Comparison of ENCODE assay signal across 35 cellular contexts in the genomic region with DNA sequence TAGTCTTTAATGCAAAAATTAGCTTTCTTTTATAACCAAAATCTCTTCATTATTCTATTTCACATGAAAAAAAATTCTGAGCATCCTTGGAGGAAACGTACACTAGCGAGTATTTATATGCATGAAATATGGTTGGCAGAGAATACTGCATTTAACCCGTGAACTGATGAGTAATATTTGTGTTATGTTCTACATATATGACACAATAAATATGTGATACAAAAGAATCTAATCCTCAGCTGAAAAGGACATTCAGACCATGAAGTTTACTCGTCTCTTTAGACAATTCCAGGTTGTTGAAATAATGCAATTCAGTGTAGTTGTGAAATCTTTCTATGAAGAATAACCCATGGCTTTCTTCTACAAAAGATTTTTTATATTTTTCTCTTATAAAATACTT.
"Had no signal": no experiment of that assay in that cellular context is flagged by ENCODE, and none has a peak within 500 bp of the region (broad histone marks: within the 10 kb centered on the region; RNA-seq: fewer than 3 reads in every experiment).

No MANE protein-coding gene starts in this region.

- H3K36me3 ChIP-seq: adrenal gland, brain microvascular endothelial cell, breast epithelium, cardiac muscle cell had no signal

- H3K4me3 ChIP-seq: adrenal gland, body of pancreas, breast epithelium, cardiac muscle cell had no signal

- ATAC-seq: activated CD8-positive, alpha-beta T cell treated with anti-CD3 and anti-CD28 coated beads for 36 hours; activated naive CD4-positive, alpha-beta T cell treated with anti-CD3 and anti-CD28 coated beads, Interleukin-2, amount 50 U/mL, for 72 hours; activated T-cell treated with anti-CD3 and anti-CD28 coated beads, Interleukin-2, amount 50 U/mL, for 4 hours; activated T-cell treated with anti-CD3 and anti-CD28 coated beads, Interleukin-2, amount 50 U/mL, for 72 hours; activated T-helper 17 cell treated with anti-CD3 and anti-CD28 coated beads, Interleukin-2, amount 50 U/mL, for 72 hours; body of pancreas had no signal

- H3K27me3 ChIP-seq: adrenal gland, body of pancreas, brain microvascular endothelial cell, breast epithelium, cardiac muscle cell had no signal

- FAIRE-seq: astrocyte, TTC549 had no signal

- DNase-seq: activated B cell treated with CpG ODN at 0.5 μM for 24 hours; activated CD4-positive, alpha-beta memory T cell treated with anti-CD3 and anti-CD28 coated beads for 36 hours; activated CD4-positive, alpha-beta T cell treated with anti-CD3 and anti-CD28 coated beads for 4 hours; activated CD4-positive, alpha-beta T cell treated with anti-CD3 and anti-CD28 coated beads, Interleukin-2, amount 10 ng/mL, durations not matched to agents 24 days and 14 days; activated CD4-positive, alpha-beta T cell treated with anti-CD3 and anti-CD28 coated beads, Interleukin-2, amount 50 U/mL, for 1 hour; activated CD4-positive, alpha-beta T cell treated with anti-CD3 and anti-CD28 coated beads, Interleukin-2, amount 50 U/mL, for 4 hours; activated CD4-positive, CD25-positive, alpha-beta regulatory T cell treated with anti-CD3 and anti-CD28 coated beads, Interleukin-2, amount 50 U/mL, for 72 hours; activated CD8-positive, alpha-beta memory T cell treated with anti-CD3 and anti-CD28 coated beads, Interleukin-2, amount 50 U/mL, for 4 hours; activated CD8-positive, alpha-beta T cell treated with anti-CD3 and anti-CD28 coated beads for 36 hours; activated effector memory CD4-positive, alpha-beta T cell treated with anti-CD3 and anti-CD28 coated beads, Interleukin-2, amount 50 U/mL, for 16 hours; activated gamma-delta T cell treated with Interleukin-2 at 50 U/mL for 16 hours; activated naive CD4-positive, alpha-beta T cell; activated naive CD4-positive, alpha-beta T cell treated with anti-CD3 and anti-CD28 coated beads for 36 hours; activated naive CD4-positive, alpha-beta T cell treated with anti-CD3 and anti-CD28 coated beads, Interleukin-2, amount 50 U/mL, for 16 hours; activated naive CD8-positive, alpha-beta T cell treated with anti-CD3 and anti-CD28 coated beads for 36 hours; activated T-cell treated with anti-CD3 and anti-CD28 coated beads for 4 hours; activated T-cell treated with anti-CD3 and anti-CD28 coated beads, Interleukin-2, amount 50 U/mL, for 1 hour; activated T-cell treated with anti-CD3 and anti-CD28 coated beads, Interleukin-2, amount 50 U/mL, for 4 hours; activated T-cell treated with anti-CD3 and anti-CD28 coated beads, Interleukin-2, amount 50 U/mL, for 72 hours; adrenal gland; amniotic stem cell; aorta; body of pancreas; brain microvascular endothelial cell; caudate nucleus; cerebellar nuclear complex; T-helper 1 cell; T-helper 2 cell; T-helper 9 cell had no signal
